Comparison of ENCODE assay signal across 8 cellular contexts in genomic region chr7:102572320-102573245, GRCh38. TPM values are rescaled to one million over a fixed set of nuclear protein-coding genes. Genes with fewer than 3 reads are reported as not detected.
DNase-seq lines count a peak whose midpoint lies in the region; ATAC-seq, FAIRE-seq and TF ChIP-seq lines count a peak whose summit lies in the region.
"Not testable (repeated sequence)": the region's sequence is repeated elsewhere in the genome, so short reads cannot be mapped to it uniquely, and the experiment has no call there.

POLR2J3 (minus strand) TSS chr7:102572583; CDS start chr7:102572521, 62 bp downstream.

- WGBS in H1 (ENCODE audit: extremely low coverage in 1 of 2, insufficient coverage in 1 of 2, insufficient read length in 1 of 2, insufficient replicate concordance in 2 of 2, low coverage in 1 of 2, low lambda C conversion rate in 2 of 2, missing lambda C conversion rate in 1 of 2), 2 experiments, result 0% methylated on average over 27 of the region's 61 CpGs; no CpG with 5 or more reads in 1 of the 2 experiments
- WGBS in lung, 2 donors, result 0% methylated on average over 49 to 50 of the region's 61 CpGs

- not testable (repeated sequence) for H3K56ac ChIP-seq in H1 (replicated peaks; ENCODE audit: insufficient read length, low read depth, low read length)

- H3K4ac ChIP-seq in H1 (replicated peaks; ENCODE audit: insufficient read length, low read depth, low read length), result not testable (repeated sequence)

- not testable (repeated sequence) for H2BK5ac ChIP-seq in H1 (ENCODE audit: low read depth, low read length)

- H3K4me3 ChIP-seq in OCI-LY3 (ENCODE audit: low read length) (peak within 1 kb of the TSS; percentile 75), H1 (ENCODE audit: extremely low read depth in 1 of 4, insufficient read depth in 2 of 4, low read depth in 3 of 4, low read length in 4 of 4) (peak within 1 kb of the TSS; percentile 64 to 76 (median 69)), lung (peak within 1 kb of the TSS; percentile 90)

- POLR2A ChIA-PET in H1 (lab: Charles Lee; ENCODE audit: partially characterized antibody), result not testable (repeated sequence)

- H3K14ac ChIP-seq in H1 (ENCODE audit: insufficient read length), result not testable (repeated sequence)

- peak within 1 kb of the TSS; percentile 33 for H4K5ac ChIP-seq in H1 (ENCODE audit: insufficient read length, low read depth, low read length)

- not testable (repeated sequence) for H3K79me1 ChIP-seq in H1 (ENCODE audit: low read depth, low read length)

- CTCF ChIA-PET in H1 (lab: Charles Lee; ENCODE audit: partially characterized antibody), result interaction anchor here (0.6 kb wide), 1 partner anchor 234 kb away, joined by 3 read pairs; no protein-coding TSS in a partner anchor

- TF ChIP-seq CTCF in 22Rv1 (IDR thresholded peaks at IDR 0.05) (peak; percentile 44), OCI-LY3 (IDR thresholded peaks at IDR 0.05; ENCODE audit: low read depth, low read length) (peak; percentile 18; the same call in 1 of the 2 replicates), H1 (IDR thresholded peaks at IDR 0.05; ENCODE audit: control extremely low read depth in 1 of 3, insufficient read depth in 1 of 3, low read depth in 1 of 3, low read length in 3 of 3) (peak in 2 of 3 experiments; percentile 24 to 25; a peak in 2 of 4 replicates), lung (IDR thresholded peaks at IDR 0.05; ENCODE audit: control extremely low read depth, extremely low read depth) (peak; percentile 66)

- H3K27me3 ChIP-seq in OCI-LY3 (ENCODE audit: low read depth, low read length); H1 (replicated peaks in 1 of 4; ENCODE audit: control insufficient read depth in 3 of 4, extremely low read depth in 1 of 4, insufficient read depth in 3 of 4, low read length in 3 of 4); lung (ENCODE audit: control insufficient read depth, insufficient read depth): not testable (repeated sequence)

- TF ChIP-seq POLR2A in H1 (IDR thresholded peaks at IDR 0.05; ENCODE audit: control extremely low read depth in 1 of 2, low read depth in 2 of 2, low read length in 2 of 2), result peak in 1 of 2 experiments; percentile 51; a peak in 1 of 3 replicates

- TF ChIP-seq RAD21 in H1 (IDR thresholded peaks at IDR 0.05 in 1 of 2, conservative IDR thresholded peaks at IDR 0.05 in 1 of 2; ENCODE audit: low read depth in 2 of 2, low read length in 2 of 2), result not testable (repeated sequence)

- H2BK15ac ChIP-seq in H1 (ENCODE audit: low read length), result not testable (repeated sequence)

- not testable (repeated sequence) for H3K9me3 ChIP-seq in OCI-LY3 (ENCODE audit: insufficient read depth, low read length); H1 (ENCODE audit: insufficient read depth in 2 of 2, low read depth in 1 of 2, low read length in 1 of 2); lung (ENCODE audit: control insufficient read depth in 2 of 2, insufficient read depth in 1 of 2, low read length in 1 of 2)

- not testable (repeated sequence) for H4K8ac ChIP-seq in H1 (ENCODE audit: extremely low read depth, insufficient read depth, low read length)

- not testable (repeated sequence) for H3K23ac ChIP-seq in H1 (ENCODE audit: insufficient read length)

- not testable (repeated sequence) for H3K23me2 ChIP-seq in H1 (ENCODE audit: low read depth, low read length)

- not testable (repeated sequence) for FAIRE-seq in H1 (lab: Jason Lieb, UNC)

- H3K79me2 ChIP-seq in OCI-LY3 (ENCODE audit: low read length); H1 (ENCODE audit: control insufficient read depth in 1 of 2, insufficient read depth in 2 of 2, low read length in 2 of 2): not testable (repeated sequence)

- H2BK20ac ChIP-seq in H1 (ENCODE audit: low read length), result not testable (repeated sequence)

- TF ChIP-seq EP300 in H1 (IDR thresholded peaks at IDR 0.05; ENCODE audit: borderline replicate concordance in 1 of 2, low read depth in 2 of 2, low read length in 2 of 2), result not testable (repeated sequence)

- H4K20me1 ChIP-seq in OCI-LY3 (ENCODE audit: insufficient read depth, low read length); H1 (replicated peaks in 1 of 2; ENCODE audit: control insufficient read depth in 1 of 2, insufficient read depth in 2 of 2, low read length in 2 of 2): not testable (repeated sequence)

- H4K91ac ChIP-seq in H1 (replicated peaks; ENCODE audit: insufficient read length, low read length), result not testable (repeated sequence)

- not testable (repeated sequence) for H3K18ac ChIP-seq in H1 (ENCODE audit: extremely low read depth, low read length)

- H2AFZ ChIP-seq in OCI-LY3 (ENCODE audit: low read depth, low read length); H1 (ENCODE audit: low read length): not testable (repeated sequence)

- not testable (repeated sequence) for H3K27ac ChIP-seq in 22Rv1; OCI-LY3 (ENCODE audit: low read length); H1 (ENCODE audit: low read depth, low read length)
- peak within 1 kb of the TSS in 1 of 2 donors; percentile 79 for H3K27ac ChIP-seq in lung (ENCODE audit: low read depth in 1 of 2, low read length in 1 of 2)

- DNase-seq in activated T-cell treated with anti-CD3 and anti-CD28 coated beads for 4 hours (peak; percentile 100), H1 (ENCODE audit: low read depth in 1 of 2, low spot score in 2 of 2) (peak; percentile 75 to 100), lung (ENCODE audit: low spot score) (peak; percentile 95)
- DNase-seq in stimulated activated CD4-positive, alpha-beta T cell treated with anti-CD3 and anti-CD28 coated beads, Interleukin-15, amount 100 ng/mL, for 1 hour (ENCODE audit: low read depth in 1 of 2, low spot score in 1 of 2), result peak; percentile 100

- H2AK5ac ChIP-seq in H1 (ENCODE audit: low read depth, low read length), result not testable (repeated sequence)

- not testable (repeated sequence) for H2BK120ac ChIP-seq in H1 (replicated peaks; ENCODE audit: low read depth, low read length)

- H2BK12ac ChIP-seq in H1 (ENCODE audit: low read depth, low read length), result not testable (repeated sequence)

- not testable (repeated sequence) for H3K4me2 ChIP-seq in OCI-LY3 (ENCODE audit: low read length)
- H3K4me2 ChIP-seq in H1 (ENCODE audit: insufficient read depth in 1 of 2, low read depth in 2 of 2, low read length in 2 of 2), result peak within 1 kb of the TSS; percentile 29 to 55; a peak in 3 of 4 replicates

- H3K36me3 ChIP-seq in OCI-LY3 (replicated peaks; ENCODE audit: low read depth, low read length); H1 (ENCODE audit: control insufficient read depth in 2 of 4, insufficient read depth in 4 of 4, low read length in 3 of 4); lung (ENCODE audit: control insufficient read depth in 2 of 2, insufficient read depth in 2 of 2, low read length in 2 of 2): not testable (repeated sequence)

- H3K9ac ChIP-seq in OCI-LY3 (ENCODE audit: low read length), result peak within 1 kb of the TSS; percentile 63; the same call in 1 of the 2 replicates
- peak within 1 kb of the TSS; percentile 56 to 73 (median 68) for H3K9ac ChIP-seq in H1 (replicated peaks in 1 of 4; ENCODE audit: extremely low read depth in 1 of 4, low read depth in 3 of 4, low read length in 3 of 4)

- not testable (repeated sequence) for H3K4me1 ChIP-seq in OCI-LY3 (ENCODE audit: low read length); H1 (replicated peaks in 1 of 4; ENCODE audit: control insufficient read depth in 3 of 4, insufficient read depth in 4 of 4, low read length in 3 of 4); lung (ENCODE audit: control insufficient read depth in 2 of 2, insufficient read depth in 2 of 2, low read length in 2 of 2)

- peak; percentile 91 for ATAC-seq in GM18867 (IDR thresholded peaks at IDR 0.05; ENCODE audit: unreplicated experiment)
- peak; percentile 76 for ATAC-seq in HG02884 (IDR thresholded peaks at IDR 0.05; ENCODE audit: unreplicated experiment)
- peak; percentile 97 for ATAC-seq in lung (ENCODE audit: insufficient read depth, low FRiP score)

TF ChIP-seq in H1, 55 proteins besides CTCF, POLR2A, EP300 and RAD21:
- TF ChIP-seq KDM5A (IDR thresholded peaks at IDR 0.05; ENCODE audit: low read length) (peak; percentile 29; the same call in 1 of the 2 replicates), SP2 (IDR thresholded peaks at IDR 0.05; ENCODE audit: low read length) (peak; percentile 24; the same call in 1 of the 2 replicates), POLR2AphosphoS5 (IDR thresholded peaks at IDR 0.05; ENCODE audit: low read depth, low read length) (0 out of 2 replicates have a peak, but pooled peaks have one; percentile 35), NRF1 (IDR thresholded peaks at IDR 0.05; ENCODE audit: low read depth, low read length) (peak; percentile 43), EGR1 (IDR thresholded peaks at IDR 0.05; ENCODE audit: borderline replicate concordance, low read depth, low read length) (0 out of 2 replicates have a peak, but pooled peaks have one; percentile 37), TAF1 (IDR thresholded peaks at IDR 0.05; ENCODE audit: low read depth, low read length) (peak; percentile 77), PHF8 (conservative IDR thresholded peaks at IDR 0.05; ENCODE audit: low read depth, low read length) (peak; percentile 75), KDM4A (IDR thresholded peaks at IDR 0.05; ENCODE audit: low read depth, low read length, severe bottlenecking) (peak; percentile 33)

RNA-seq across cellular contexts. Expression of gene POLR2J3, which starts in this region (rescaled TPM):
- total RNA-seq in H1 (2021; fragmentation: NEBNext Ultra II Directional; extraction: Animal tissue kit (Norgen Biotek cat#: 25700)), result 19.3 and 24.6 TPM in 2 replicates
- polyA plus RNA-seq in H1 (2011; rRNA removed) (15.8 and 18.7 TPM in 2 replicates), lung (100 to 1,000 TPM in 1 of 2 donors, 10 to 100 TPM in 1; 47.5 to 126 TPM)
- 27.8 TPM for polyA plus RNA-seq in H1 (2011; cell fraction: cytosol; rRNA removed)
- 66.8 TPM for polyA plus RNA-seq in H1 (2011; cell fraction: nucleus; rRNA removed)
- 25.2 to 85.9 TPM (median 41.2 TPM) in 4 replicates for polyA plus RNA-seq in H1 (2012, experiment 1 of 2)
- 23.8 TPM for polyA plus RNA-seq in H1 (2012, experiment 2 of 2)
- 104 TPM for polyA plus RNA-seq in H1 (2013, experiment 1 of 2)
- 104 TPM for polyA plus RNA-seq in H1 (2013, experiment 2 of 2)
- polyA minus RNA-seq in H1 (2011; rRNA and poly(A)+ RNA removed), result 65.5 and 73.3 TPM in 2 replicates
- polyA minus RNA-seq in H1 (2011; cell fraction: cytosol; rRNA and poly(A)+ RNA removed), result 36.6 TPM
- 96.3 TPM for polyA minus RNA-seq in H1 (2011; cell fraction: nucleus; rRNA and poly(A)+ RNA removed)
- total RNA-seq in lung, result 10 to 100 TPM; 34.5 to 51.3 TPM
